Comparison of ENCODE assay signal across 15 cellular contexts in the genomic region with DNA sequence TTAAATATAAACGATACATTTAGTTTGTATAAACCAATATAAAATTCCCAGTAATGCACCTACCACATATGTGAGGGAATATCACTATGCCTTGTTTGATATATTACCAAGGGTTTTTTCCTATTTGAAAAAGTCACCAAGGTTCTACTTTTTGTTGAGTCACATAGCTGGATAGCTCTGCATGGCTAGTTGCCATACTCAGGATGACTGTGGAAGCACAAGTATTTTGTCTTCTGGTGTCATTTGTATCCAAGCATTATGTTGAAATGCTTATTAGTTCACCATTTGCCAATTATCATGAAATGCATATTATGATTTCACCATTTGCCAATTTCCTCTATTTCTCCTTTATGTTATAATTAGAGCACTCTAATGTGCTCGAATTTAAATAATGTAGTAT.
"Had no signal": no experiment of that assay in that cellular context is flagged by ENCODE, and none has a peak within 500 bp of the region (broad histone marks: within the 10 kb centered on the region; RNA-seq: fewer than 3 reads in every experiment).

No MANE protein-coding gene starts in this region.

- H3K4me1 ChIP-seq: lower lobe of right lung had no signal

- H3K36me3 Mint-ChIP-seq: activated naive CD4-positive, alpha-beta T cell treated with anti-CD3 and anti-CD28 coated beads, Interleukin-2, amount 10 ng/mL, durations not matched to agents 7 days and 5 days; brain; natural killer cell; stimulated activated memory B cell treated with anti-CD40 and anti-IgM and Interleukin-4, amounts not matched to agents 10 μg/mL and 1 μg/mL and 100 μg/mL, for 72 hours had no signal

- H3K27me3 ChIP-seq: esophagus muscularis mucosa had no signal

- H3K27me3 Mint-ChIP-seq: activated CD4-positive, alpha-beta T cell treated with anti-CD3 and anti-CD28 coated beads, Interleukin-2, amount 10 ng/mL, durations not matched to agents 7 days and 5 days had no signal

- H3K27ac ChIP-seq: esophagus muscularis mucosa, lower lobe of right lung had no signal

- ATAC-seq: left cardiac atrium; lower lobe of right lung; natural killer cell; right cardiac atrium; stimulated activated memory B cell treated with anti-CD40 and anti-IgM and Interleukin-4, amounts not matched to agents 10 μg/mL and 1 μg/mL and 100 μg/mL, for 72 hours had no signal

- H3K27ac Mint-ChIP-seq: activated B cell treated with CpG ODN at 0.5 μM for 24 hours; activated CD4-positive, alpha-beta T cell treated with anti-CD3 and anti-CD28 coated beads, Interleukin-2, amount 10 ng/mL, durations not matched to agents 7 days and 5 days; activated naive CD4-positive, alpha-beta T cell treated with anti-CD3 and anti-CD28 coated beads, Interleukin-2, amount 10 ng/mL, durations not matched to agents 7 days and 5 days; activated T-helper 2 cell treated with anti-CD3 and anti-CD28 coated beads, Interferon-gamma antibody, Interleukin-2, Interleukin-4, amounts not matched to agents 10 μg/mL and 5 μg/mL and 100 μg/mL, durations not matched to agents 14 hours and 24 hours and 36 hours; brain; natural killer cell; stimulated activated memory B cell treated with anti-CD40 and anti-IgM and Interleukin-4, amounts not matched to agents 10 μg/mL and 1 μg/mL and 100 μg/mL, for 72 hours had no signal

- H3K9me3 ChIP-seq: esophagus muscularis mucosa, lower lobe of right lung had no signal

- H3K4me1 Mint-ChIP-seq: activated B cell treated with CpG ODN at 0.5 μM for 24 hours; activated CD4-positive, alpha-beta T cell treated with anti-CD3 and anti-CD28 coated beads, Interleukin-2, amount 10 ng/mL, durations not matched to agents 7 days and 5 days; activated naive CD4-positive, alpha-beta T cell treated with anti-CD3 and anti-CD28 coated beads, Interleukin-2, amount 10 ng/mL, durations not matched to agents 7 days and 5 days; natural killer cell; stimulated activated memory B cell treated with anti-CD40 and anti-IgM and Interleukin-4, amounts not matched to agents 10 μg/mL and 1 μg/mL and 100 μg/mL, for 72 hours had no signal

- H3K4me3 ChIP-seq: esophagus muscularis mucosa, lower lobe of right lung had no signal

- DNase-seq: activated B cell treated with CpG ODN at 0.5 μM for 24 hours; activated CD4-positive, alpha-beta T cell treated with anti-CD3 and anti-CD28 coated beads, Interleukin-2, amount 10 ng/mL, durations not matched to agents 7 days and 5 days; activated CD8-positive, alpha-beta memory T cell treated with anti-CD3 and anti-CD28 coated beads for 24 hours; activated naive CD4-positive, alpha-beta T cell treated with anti-CD3 and anti-CD28 coated beads, Interleukin-2, amount 10 ng/mL, durations not matched to agents 7 days and 5 days; amniotic stem cell; hypothalamus; left cardiac atrium; lower lobe of right lung; natural killer cell; right cardiac atrium had no signal

- H3K4me3 Mint-ChIP-seq: activated B cell treated with CpG ODN at 0.5 μM for 24 hours; activated CD4-positive, alpha-beta T cell treated with anti-CD3 and anti-CD28 coated beads, Interleukin-2, amount 10 ng/mL, durations not matched to agents 7 days and 5 days; activated naive CD4-positive, alpha-beta T cell treated with anti-CD3 and anti-CD28 coated beads, Interleukin-2, amount 10 ng/mL, durations not matched to agents 7 days and 5 days; brain; natural killer cell; stimulated activated memory B cell treated with anti-CD40 and anti-IgM and Interleukin-4, amounts not matched to agents 10 μg/mL and 1 μg/mL and 100 μg/mL, for 72 hours had no signal

- H3K9me3 Mint-ChIP-seq: activated B cell treated with CpG ODN at 0.5 μM for 24 hours; activated naive CD4-positive, alpha-beta T cell treated with anti-CD3 and anti-CD28 coated beads, Interleukin-2, amount 10 ng/mL, durations not matched to agents 7 days and 5 days; activated T-helper 2 cell treated with anti-CD3 and anti-CD28 coated beads, Interferon-gamma antibody, Interleukin-2, Interleukin-4, amounts not matched to agents 10 μg/mL and 5 μg/mL and 100 μg/mL, durations not matched to agents 14 hours and 24 hours and 36 hours; natural killer cell; stimulated activated memory B cell treated with anti-CD40 and anti-IgM and Interleukin-4, amounts not matched to agents 10 μg/mL and 1 μg/mL and 100 μg/mL, for 72 hours had no signal

- FAIRE-seq: endometrium had no signal

- H3K36me3 ChIP-seq: esophagus muscularis mucosa, lower lobe of right lung had no signal
